ENCODE assay signal across 7 cellular contexts in genomic region chr14:61524936-61525292, GRCh38.
DNase-seq lines count a peak whose midpoint lies in the region; ATAC-seq and TF ChIP-seq lines count a peak whose summit lies in the region.

No MANE protein-coding gene starts in this region.

- H3K4me1 ChIP-seq in gastroesophageal sphincter (peaks cover 4 to 47% (median 24%) of the 10 kb centered on the region in 3 donors), spleen (peaks cover 24 to 65% (median 47%) of the 10 kb centered on the region in 6 donors)

- H3K9me3 ChIP-seq in T-helper 17 cell (ENCODE audit: control insufficient read depth, low read length, poor library complexity, severe bottlenecking) (no peaks in the 10 kb centered on the region), gastroesophageal sphincter (no peaks in the 10 kb centered on the region), spleen (no peaks in the 10 kb centered on the region)

- H3K4me1 Mint-ChIP-seq in T-helper 17 cell, result peaks cover 60% of the 10 kb centered on the region

- no CpG with 5 or more reads among the region's 1 CpG for WGBS in gastroesophageal sphincter (ENCODE audit: low coverage in 1 of 2), 2 donors
- WGBS in spleen, 5 donors, result 91 to 100% (median 100%) methylated on average over 1 of the region's 1 CpG

- ATAC-seq in GM21526 (IDR thresholded peaks at IDR 0.05; ENCODE audit: low FRiP score, unreplicated experiment) (peak; percentile 12), T-helper 17 cell (peak; percentile 18), gastroesophageal sphincter (peak; percentile 3), GM19455 (IDR thresholded peaks at IDR 0.05; ENCODE audit: unreplicated experiment) (no peak)

- intact Hi-C loops in spleen (cut with DNase I; ENCODE audit: low total_unique reads), result no loop called here

- peak overlapping the region; percentile 90 for H3K27ac Mint-ChIP-seq in T-helper 17 cell

- TF ChIP-seq POLR2A in gastroesophageal sphincter (IDR thresholded peaks at IDR 0.05) (no peak), spleen (IDR thresholded peaks at IDR 0.05) (no peak)

- TF ChIP-seq EP300 in gastroesophageal sphincter (IDR thresholded peaks at IDR 0.05), result no peak

- H3K27ac ChIP-seq in gastroesophageal sphincter (peak overlapping the region; percentile 58 to 73 (median 66)), spleen (peak overlapping the region; percentile 21 to 85 (median 78))

- peaks cover 8% of the 10 kb centered on the region for H3K36me3 Mint-ChIP-seq in T-helper 17 cell (ENCODE audit: low read depth)

- H3K27me3 Mint-ChIP-seq in T-helper 17 cell, result no peaks in the 10 kb centered on the region

- H3K4me3 Mint-ChIP-seq in T-helper 17 cell, result peak overlapping the region; percentile 63

- no peaks in the 10 kb centered on the region for H3K36me3 ChIP-seq in gastroesophageal sphincter
- H3K36me3 ChIP-seq in spleen, result peaks cover 0 to 15% (median 2%) of the 10 kb centered on the region in 6 donors

- H3K4me3 ChIP-seq in gastroesophageal sphincter, result no peak overlapping the region
- H3K4me3 ChIP-seq in spleen, result no peak overlapping the region

- DNase-seq in T-helper 17 cell (no peak), spleen (no peak), GDM1 (lab: John Stamatoyannopoulos, UW) (no peak), NCI-H1417 treated with DMSO at 0.1 percent for 48 hours (lab: John Stamatoyannopoulos, UW) (no peak)

- H3K27me3 ChIP-seq in gastroesophageal sphincter, result no peaks in the 10 kb centered on the region
- H3K27me3 ChIP-seq in spleen (replicated peaks in 1 of 7), result no peaks in the 10 kb centered on the region

- TF ChIP-seq CTCF in gastroesophageal sphincter (IDR thresholded peaks at IDR 0.05), result no peak
- no peak for TF ChIP-seq CTCF in spleen (IDR thresholded peaks at IDR 0.05 in 8 of 11, conservative IDR thresholded peaks at IDR 0.05 in 3 of 11)
